In genomic region chr11:86676533-86677154, GRCh38 we compare ENCODE assay signal across 9 cellular contexts. TPM values are rescaled to one million over a fixed set of nuclear protein-coding genes. Genes with fewer than 3 reads are reported as not detected.
DNase-seq lines count a peak whose midpoint lies in the region; ATAC-seq and TF ChIP-seq lines count a peak whose summit lies in the region.
"Had no signal": no experiment of that assay in that cellular context is flagged by ENCODE, and none has a peak within 500 bp of the region (broad histone marks: within the 10 kb centered on the region; RNA-seq: fewer than 3 reads in every experiment).

No MANE protein-coding gene starts in this region.

- CTCF ChIA-PET in AG04450 (lab: Charles Lee) = no interaction called here
- CTCF ChIA-PET in OCI-LY7 (lab: Charles Lee; ENCODE audit: unreplicated experiment) = interaction anchor here (0.6 kb wide), 1 partner anchor 69 kb away, joined by 3 read pairs; no protein-coding TSS in a partner anchor

- DNase-seq in AG04450 (ENCODE audit: low read depth, low spot score) (no peak), OCI-LY7 (ENCODE audit: low spot score) (peak; percentile 3), hepatocyte (ENCODE audit: low spot score) (peak; percentile 32), prostate gland (ENCODE audit: low spot score) (no peak)
- DNase-seq in activated CD4-positive, alpha-beta T cell treated with anti-CD3 and anti-CD28 coated beads, Interleukin-2, amount 50 U/mL, for 48 hours = no peak
- DNase-seq: naive B cell had no signal

- H2AFZ ChIP-seq in OCI-LY7 (ENCODE audit: low read length) = no peak overlapping the region
- H2AFZ ChIP-seq in hepatocyte = no peak overlapping the region

- 77% methylated on average over 6 of the region's 6 CpGs for WGBS in hepatocyte (ENCODE audit: low lambda C conversion rate, missing lambda C conversion rate)
- 85% methylated on average over 6 of the region's 6 CpGs for WGBS in prostate gland

- H3K27me3 ChIP-seq in AG04450 (ENCODE audit: control insufficient read depth, insufficient read depth, low read length) (no peaks in the 10 kb centered on the region), hepatocyte (no peaks in the 10 kb centered on the region), prostate gland (replicated peaks; ENCODE audit: insufficient read depth) (no peaks in the 10 kb centered on the region)

- POLR2A ChIA-PET in AG04450 (lab: Yijun Ruan, JAX) = no interaction called here
- POLR2A ChIA-PET in OCI-LY7 (lab: Charles Lee) = no interaction called here

- H3K4me2 ChIP-seq in OCI-LY7 (ENCODE audit: low read length) = no peak overlapping the region
- no peak overlapping the region for H3K4me2 ChIP-seq in hepatocyte

- intact Hi-C loops in OCI-LY7 (cut with micrococcal nuclease; ENCODE audit: unreplicated experiment) = no loop called here
- intact Hi-C loops in prostate gland (cut with DNase I) = loop anchor here (5.0 kb wide), 1 partner anchor 66 kb away; no protein-coding TSS in a partner anchor

- no TSS peak for BruUV-seq in OCI-LY7 (replicated peaks; lab: Mats Ljungman, UMichigan)

- TF ChIP-seq CTCF in AG04450 (IDR thresholded peaks at IDR 0.05; ENCODE audit: low read depth, low read length) = peak; percentile 40
- TF ChIP-seq CTCF in GM12875 (IDR thresholded peaks at IDR 0.05; ENCODE audit: borderline replicate concordance, insufficient read depth, low read depth, low read length) = peak; percentile 33; the same call in 1 of the 2 replicates
- TF ChIP-seq CTCF in OCI-LY7 (conservative IDR thresholded peaks at IDR 0.05; ENCODE audit: low read length) = peak; percentile 59
- peak; percentile 34 for TF ChIP-seq CTCF in hepatocyte (IDR thresholded peaks at IDR 0.05; ENCODE audit: poor library complexity)
- TF ChIP-seq CTCF in prostate gland (IDR thresholded peaks at IDR 0.05) = no peak

- H3K4me3 ChIP-seq in AG04450 (ENCODE audit: low read depth, low read length) = no peak overlapping the region
- no peak overlapping the region for H3K4me3 ChIP-seq in GM12875 (ENCODE audit: low read depth, low read length)
- no peak overlapping the region for H3K4me3 ChIP-seq in OCI-LY7 (ENCODE audit: low read depth, low read length, poor library complexity, severe bottlenecking)
- no peak overlapping the region for H3K4me3 ChIP-seq in hepatocyte
- H3K4me3 ChIP-seq in prostate gland = no peak overlapping the region

- H3K4me1 ChIP-seq in OCI-LY7 (ENCODE audit: insufficient read depth, low read length, poor library complexity, severe bottlenecking) (no peaks in the 10 kb centered on the region), hepatocyte (ENCODE audit: insufficient read depth) (peaks cover 10% of the 10 kb centered on the region), prostate gland (replicated peaks) (peaks cover 3% of the 10 kb centered on the region)

- H3K27ac ChIP-seq in AG04450 (ENCODE audit: low read depth, low read length) (no peak overlapping the region), OCI-LY7 (ENCODE audit: low read depth, low read length, poor library complexity, severe bottlenecking) (no peak overlapping the region), hepatocyte (no peak overlapping the region), prostate gland (no peak overlapping the region)

- H3K9me3 ChIP-seq in AG04450 (ENCODE audit: control insufficient read depth, insufficient read depth, low read length) (no peaks in the 10 kb centered on the region; the same call in 1 of the 2 replicates), OCI-LY7 (ENCODE audit: low read length) (no peaks in the 10 kb centered on the region), hepatocyte (ENCODE audit: low read depth) (no peaks in the 10 kb centered on the region), prostate gland (no peaks in the 10 kb centered on the region)

- TF ChIP-seq POLR2A in prostate gland (IDR thresholded peaks at IDR 0.05) = no peak

- H4K20me1 ChIP-seq in OCI-LY7 (ENCODE audit: insufficient read depth, low read length) (no peaks in the 10 kb centered on the region), hepatocyte (ENCODE audit: insufficient read depth, poor library complexity, severe bottlenecking) (no peaks in the 10 kb centered on the region)

- H3K79me2 ChIP-seq in OCI-LY7 (ENCODE audit: insufficient read depth, low read depth, low read length) = no peaks in the 10 kb centered on the region
- no peaks in the 10 kb centered on the region for H3K79me2 ChIP-seq in hepatocyte

- H3K9me2 ChIP-seq in OCI-LY7 (ENCODE audit: insufficient read depth, low read length) (no peaks in the 10 kb centered on the region), hepatocyte (replicated peaks; ENCODE audit: insufficient read depth) (no peaks in the 10 kb centered on the region)

- no peak for ATAC-seq in activated CD4-positive, CD25-positive, alpha-beta regulatory T cell treated with anti-CD3 and anti-CD28 coated beads, Interleukin-2, amount 50 U/mL, for 24 hours
- no peak for ATAC-seq in HG02840 (IDR thresholded peaks at IDR 0.05; ENCODE audit: low FRiP score, unreplicated experiment)

- H3K36me3 ChIP-seq in OCI-LY7 (ENCODE audit: insufficient read depth, low read length) = no peaks in the 10 kb centered on the region
- no peaks in the 10 kb centered on the region for H3K36me3 ChIP-seq in hepatocyte (replicated peaks; ENCODE audit: insufficient read depth, low read depth)
- no peaks in the 10 kb centered on the region for H3K36me3 ChIP-seq in prostate gland

RNA-seq across cellular contexts. Expression of gene ME3, which starts 4.2 kb away (rescaled TPM):
- polyA plus RNA-seq in AG04450 (2011; rRNA removed) (7.1 and 8.6 TPM in 2 replicates), hepatocyte (10.3 and 13.1 TPM in 2 replicates)
- 21.5 and 31.8 TPM in 2 replicates for polyA minus RNA-seq in AG04450 (2011; rRNA and poly(A)+ RNA removed)
- not detected in 2 replicates for total RNA-seq in OCI-LY7 (2014; rRNA removed; shearing (Covaris generic))
- total RNA-seq in OCI-LY7 (2022) (not detected in 2 replicates), hepatocyte (16.1 and 16.2 TPM in 2 replicates), prostate gland (100 to 1,000 TPM in 1 of 2 donors, 10 to 100 TPM in 1; 31.4 to 107 TPM)

Comparison
In these comparisons a context has a peak if more than half of its experiments do, and no peak if none do; other contexts are left out.
1. DNase-seq: peak in OCI-LY7 (single experiment) and hepatocyte (single experiment); none in AG04450 (single experiment), prostate gland (single experiment) and activated CD4-positive, alpha-beta T cell treated with anti-CD3 and anti-CD28 coated beads, Interleukin-2, amount 50 U/mL, for 48 hours (0 of 2).
2. CTCF ChIP-seq: peak in AG04450 (single experiment), GM12875 (single experiment), OCI-LY7 (single experiment) and hepatocyte (single experiment); none in prostate gland (0 of 4).
3. RNA of gene ME3, which starts 4.2 kb away (total RNA-seq): 31.4 to 107 TPM in prostate gland and 16.1 to 16.2 TPM in hepatocyte; not detected in OCI-LY7; every median in the first group is over 10 times any median in the second.